25 cellular contexts compared by ENCODE assay signal in the genomic region with DNA sequence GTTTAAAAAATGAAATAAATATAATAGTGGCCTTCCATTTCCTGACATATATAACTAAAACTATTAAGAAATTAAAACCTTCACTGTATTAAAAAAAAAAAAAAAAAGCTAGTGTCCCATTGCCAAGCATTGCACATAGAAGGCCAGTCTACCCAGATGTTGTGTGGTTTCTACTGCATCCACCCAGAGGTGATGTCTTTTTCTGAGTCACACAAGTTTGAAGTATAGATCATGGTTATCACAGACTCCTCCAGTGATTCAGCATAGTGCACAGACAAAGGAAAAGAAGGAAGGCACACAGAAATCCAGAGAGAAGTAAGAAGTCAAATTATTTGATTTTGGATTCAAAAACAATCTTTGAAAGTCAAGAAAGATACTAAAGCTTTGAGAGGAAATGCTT.
A peak's percentile ranks its signal among the peaks of the same experiment; 100 is the strongest.
DNase-seq lines count a peak whose midpoint lies in the region; ATAC-seq and TF ChIP-seq lines count a peak whose summit lies in the region.
"Had no signal": no experiment of that assay in that cellular context is flagged by ENCODE, and none has a peak within 500 bp of the region (broad histone marks: within the 10 kb centered on the region; RNA-seq: fewer than 3 reads in every experiment).

No MANE protein-coding gene starts in this region.

- no peak overlapping the region for H3K4me3 Mint-ChIP-seq in activated CD4-positive, alpha-beta T cell treated with anti-CD3 and anti-CD28 coated beads, Interleukin-2, amount 10 ng/mL, durations not matched to agents 24 days and 14 days
- H3K4me3 Mint-ChIP-seq: activated CD8-positive, alpha-beta T cell treated with anti-CD3 and anti-CD28 coated beads, Interleukin-2, amount 10 ng/mL, durations not matched to agents 7 days and 5 days; activated naive CD4-positive, alpha-beta T cell treated with anti-CD3 and anti-CD28 coated beads, Interleukin-2, amount 50 U/mL, for 24 hours; CD4-positive, alpha-beta T cell; WTC11 had no signal

- no peak overlapping the region for H3K4me3 ChIP-seq in astrocyte of the spinal cord (ENCODE audit: low read depth, low read length)
- H3K4me3 ChIP-seq: colonic mucosa had no signal

- H3K9me3 Mint-ChIP-seq in activated CD4-positive, alpha-beta T cell treated with anti-CD3 and anti-CD28 coated beads, Interleukin-2, amount 10 ng/mL, durations not matched to agents 24 days and 14 days, result no peaks in the 10 kb centered on the region
- H3K9me3 Mint-ChIP-seq: CD4-positive, alpha-beta T cell; WTC11 had no signal

- no peaks in the 10 kb centered on the region for H3K27me3 Mint-ChIP-seq in activated CD4-positive, alpha-beta T cell treated with anti-CD3 and anti-CD28 coated beads, Interleukin-2, amount 10 ng/mL, durations not matched to agents 24 days and 14 days
- H3K27me3 Mint-ChIP-seq: activated naive CD4-positive, alpha-beta T cell treated with anti-CD3 and anti-CD28 coated beads, Interleukin-2, amount 50 U/mL, for 24 hours; CD4-positive, alpha-beta T cell had no signal

- H3K36me3 Mint-ChIP-seq in activated CD4-positive, alpha-beta T cell treated with anti-CD3 and anti-CD28 coated beads, Interleukin-2, amount 10 ng/mL, durations not matched to agents 24 days and 14 days (ENCODE audit: low read depth), result no peaks in the 10 kb centered on the region
- H3K36me3 Mint-ChIP-seq: activated naive CD4-positive, alpha-beta T cell treated with anti-CD3 and anti-CD28 coated beads, Interleukin-2, amount 50 U/mL, for 24 hours; WTC11 had no signal

- no peak for TF ChIP-seq CTCF in astrocyte of the spinal cord (IDR thresholded peaks at IDR 0.05; ENCODE audit: low read depth, low read length)
- TF ChIP-seq CTCF in foreskin keratinocyte (conservative IDR thresholded peaks at IDR 0.05), result no peak

- peaks cover 8% of the 10 kb centered on the region for H3K4me1 ChIP-seq in foreskin keratinocyte
- H3K4me1 ChIP-seq: colonic mucosa had no signal

- in situ Hi-C loops in astrocyte of the spinal cord (cut with HindIII; ENCODE audit: low sequenced_read_pairs), result no loop called here

- intact Hi-C loops in activated CD4-positive, alpha-beta T cell treated with anti-CD3 and anti-CD28 coated beads, Interleukin-2, amount 10 ng/mL, durations not matched to agents 24 days and 14 days (cut with micrococcal nuclease), result no loop called here

- ATAC-seq in foreskin keratinocyte, result peak; percentile 100
- no peak for ATAC-seq in GM21390 (IDR thresholded peaks at IDR 0.05; ENCODE audit: unreplicated experiment)
- no peak for ATAC-seq in GM18519 (IDR thresholded peaks at IDR 0.05; ENCODE audit: low FRiP score, unreplicated experiment)
- ATAC-seq: activated CD8-positive, alpha-beta T cell treated with anti-CD3 and anti-CD28 coated beads, Interleukin-2, amount 10 ng/mL, durations not matched to agents 7 days and 5 days; left ventricle myocardium superior; WTC11 had no signal

- H3K27ac Mint-ChIP-seq in activated CD4-positive, alpha-beta T cell treated with anti-CD3 and anti-CD28 coated beads, Interleukin-2, amount 10 ng/mL, durations not matched to agents 24 days and 14 days, result no peak overlapping the region
- H3K27ac Mint-ChIP-seq: activated CD8-positive, alpha-beta T cell treated with anti-CD3 and anti-CD28 coated beads, Interleukin-2, amount 10 ng/mL, durations not matched to agents 7 days and 5 days; activated naive CD4-positive, alpha-beta T cell treated with anti-CD3 and anti-CD28 coated beads, Interleukin-2, amount 50 U/mL, for 24 hours; CD4-positive, alpha-beta T cell; WTC11 had no signal

- H3K27me3 ChIP-seq in foreskin keratinocyte, result no peaks in the 10 kb centered on the region
- H3K27me3 ChIP-seq: colonic mucosa had no signal

- H3K27ac ChIP-seq in foreskin keratinocyte, result no peak overlapping the region
- H3K27ac ChIP-seq: colonic mucosa had no signal

- DNase-seq in AG08395 (ENCODE audit: low spot score) (peak; percentile 49), HPDE6-E6E7 (ENCODE audit: extremely low spot score) (peak; percentile 1), astrocyte of the spinal cord (ENCODE audit: low read depth, low spot score) (peak; percentile 50), foreskin keratinocyte (peak; percentile 42 to 77), SIG-M5 treated with dmso at 0.1 percent for 504 hours (lab: John Stamatoyannopoulos, UW; ENCODE audit: unreplicated experiment) (no peak)
- no peak for DNase-seq in activated CD4-positive, alpha-beta T cell treated with anti-CD3 and anti-CD28 coated beads, Interleukin-2, amount 10 ng/mL, durations not matched to agents 24 days and 14 days
- DNase-seq: ACHN; activated CD8-positive, alpha-beta T cell treated with anti-CD3 and anti-CD28 coated beads, Interleukin-2, amount 10 ng/mL, durations not matched to agents 7 days and 5 days; activated T-cell treated with anti-CD3 and anti-CD28 coated beads, Interleukin-2, amount 50 U/mL, for 48 hours; CD4-positive, alpha-beta T cell; colonic mucosa; DMS53; left ventricle myocardium superior; NCI-H1105 treated with DMSO at 0.1 percent for 48 hours; NCI-H2081 treated with DMSO at 0.1 percent for 48 hours; NCI-H524; SHP77; stimulated activated CD4-positive, alpha-beta T cell treated with anti-CD3 and anti-CD28 coated beads, Interleukin-12 subunit alpha, Interleukin-12 subunit beta, amount 100 ng/mL, for 4 hours; stimulated activated CD8-positive, alpha-beta memory T cell treated with anti-CD3 and anti-CD28 coated beads, Interleukin-4, amount 100 ng/mL, for 48 hours; substantia nigra; T-helper 2 cell had no signal

- H3K4me1 Mint-ChIP-seq in activated CD4-positive, alpha-beta T cell treated with anti-CD3 and anti-CD28 coated beads, Interleukin-2, amount 10 ng/mL, durations not matched to agents 24 days and 14 days, result no peaks in the 10 kb centered on the region
- H3K4me1 Mint-ChIP-seq: activated naive CD4-positive, alpha-beta T cell treated with anti-CD3 and anti-CD28 coated beads, Interleukin-2, amount 50 U/mL, for 24 hours had no signal

Comparison
In these comparisons a context has a peak if more than half of its experiments do, and no peak if none do; other contexts are left out.
1. DNase-seq: peak in AG08395 (single experiment), HPDE6-E6E7 (single experiment), astrocyte of the spinal cord (single experiment) and foreskin keratinocyte (2 of 2); none in activated CD4-positive, alpha-beta T cell treated with anti-CD3 and anti-CD28 coated beads, Interleukin-2, amount 10 ng/mL, durations not matched to agents 24 days and 14 days (single experiment) and SIG-M5 treated with dmso at 0.1 percent for 504 hours (single experiment).